ENCODE assay signal across 11 cellular contexts in the genomic region with DNA sequence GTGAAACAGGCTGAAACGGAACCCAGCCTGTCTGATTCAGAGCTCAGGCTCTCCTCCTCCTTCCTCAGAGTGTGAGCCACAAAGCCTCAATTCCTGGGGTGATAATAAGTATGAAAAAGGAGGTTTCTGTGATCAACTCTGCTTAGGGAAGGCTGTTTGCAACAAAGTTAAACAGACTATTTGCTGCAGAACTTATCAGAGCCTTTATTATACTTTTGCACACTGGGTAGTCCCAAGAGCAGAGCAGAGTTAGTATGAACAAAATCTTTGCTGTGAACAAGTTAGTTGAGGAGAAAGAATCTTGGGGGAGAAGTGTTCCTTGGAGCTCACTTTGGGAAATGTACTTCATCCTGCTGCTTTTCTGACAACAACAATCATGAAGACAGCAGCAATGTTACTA.
"Had no signal": no experiment of that assay in that cellular context is flagged by ENCODE, and none has a peak within 500 bp of the region (broad histone marks: within the 10 kb centered on the region; RNA-seq: fewer than 3 reads in every experiment).

No MANE protein-coding gene starts in this region.

- FAIRE-seq: H1, H54 had no signal

- H2AFZ ChIP-seq: GM23248, GM23338 had no signal

- DNase-seq: GM23248, GOT3, H7, H9, HCEC 1CT, HFFc6 had no signal

- H3K27ac Mint-ChIP-seq: GM23338, H9, HFFc6 had no signal

- H3K4me2 ChIP-seq: GM23338 had no signal

- H3K4me1 ChIP-seq: HAP-1 had no signal

- H3K9me3 Mint-ChIP-seq: GM23338, H9, HFFc6 had no signal

- H3K27ac ChIP-seq: GM23248 had no signal

- H3K4me3 ChIP-seq: GM23248, GM23338, HAP-1 had no signal

- H3K36me3 ChIP-seq: HAP-1 had no signal

- ATAC-seq: GM23338, HCT116 had no signal

- H3K9ac ChIP-seq: GM23248 had no signal

- H3K4me3 Mint-ChIP-seq: GM23338, H9, HFFc6 had no signal

- H3K9me3 ChIP-seq: HAP-1 had no signal
